Comparison of ENCODE assay signal across 16 cellular contexts in genomic region chr4:103026868-103027267, GRCh38.
DNase-seq lines count a peak whose midpoint lies in the region; FAIRE-seq and TF ChIP-seq lines count a peak whose summit lies in the region.
"Had no signal": no experiment of that assay in that cellular context is flagged by ENCODE, and none has a peak within 500 bp of the region (broad histone marks: within the 10 kb centered on the region; RNA-seq: fewer than 3 reads in every experiment).

No MANE protein-coding gene starts in this region.

- peak; percentile 75 for FAIRE-seq in A204.1 (lab: Jason Lieb, UNC)
- FAIRE-seq in islet of Langerhans (lab: Jason Lieb, UNC) = peak; percentile 17
- FAIRE-seq: GM12878, GM18507 had no signal

- TF ChIP-seq CTCF in epithelial cell of esophagus (IDR thresholded peaks at IDR 0.05; ENCODE audit: insufficient read depth, low read depth, low read length, missing control alignments) = no peak

- peak; percentile 14 for DNase-seq in NCI-H226
- DNase-seq in epithelial cell of esophagus (ENCODE audit: low read depth) = peak; percentile 50
- no peak for DNase-seq in DMS153 (lab: John Stamatoyannopoulos, UW)
- no peak for DNase-seq in MV-4-11 (lab: John Stamatoyannopoulos, UW)
- DNase-seq in NCI-H345 (lab: John Stamatoyannopoulos, UW) = no peak
- DNase-seq: C1 segment of cervical spinal cord; Calu3; CD4-positive, alpha-beta T cell; DMS 273 treated with DMSO at 0.1 percent for 48 hours; DMS79; H7 had no signal

- no peak overlapping the region for H3K4me3 ChIP-seq in epithelial cell of esophagus (ENCODE audit: low read length)
- H3K4me3 ChIP-seq: GM12878, GM23338 had no signal

Comparison
In these comparisons a context has a peak if more than half of its experiments do, and no peak if none do; other contexts are left out.
1. DNase-seq: peak in NCI-H226 (single experiment) and epithelial cell of esophagus (single experiment); none in DMS153 (single experiment), MV-4-11 (single experiment) and NCI-H345 (single experiment).